Comparison of ENCODE assay signal across 1 cellular context in genomic region chr17:31744541-31744951, GRCh38.
TF ChIP-seq lines count a peak whose summit lies in the region.

No MANE protein-coding gene starts in this region.

TF ChIP-seq in SK-N-SH, 30 proteins besides CTCF, POLR2A, EP300 and RAD21 (continued from another document):
- TF ChIP-seq PBX3 (IDR thresholded peaks at IDR 0.05) (peak; percentile 80), POLR2AphosphoS5 (IDR thresholded peaks at IDR 0.05; ENCODE audit: low read depth, low read length) (peak; percentile 53; the same call in 1 of the 2 replicates), REST (IDR thresholded peaks at IDR 0.05; ENCODE audit: low read depth, low read length) (no peak), FOXJ3 (CRISPR knock-in tag; IDR thresholded peaks at IDR 0.05) (no peak)
